Comparison of ENCODE assay signal across 27 cellular contexts in genomic region chr1:5578690-5579089, GRCh38.
"Had no signal": no experiment of that assay in that cellular context is flagged by ENCODE, and none has a peak within 500 bp of the region (broad histone marks: within the 10 kb centered on the region; RNA-seq: fewer than 3 reads in every experiment).

No MANE protein-coding gene starts in this region.

- H3K36me3 Mint-ChIP-seq: natural killer cell; neural progenitor cell; stimulated activated effector memory CD8-positive, alpha-beta T cell treated with anti-CD3 and anti-CD28 coated beads, Interleukin-12 subunit alpha, Interleukin-12 subunit beta, amount 100 ng/mL, for 72 hours; stimulated activated naive B cell treated with anti-CD40 and anti-IgM and Interleukin-4, amounts not matched to agents 10 μg/mL and 1 μg/mL and 100 μg/mL, for 72 hours had no signal

- H3K36me3 ChIP-seq: neural progenitor cell, ovary, right lobe of liver, sigmoid colon, suprapubic skin, tibial artery, transverse colon, upper lobe of left lung, vagina had no signal

- ATAC-seq: natural killer cell; psoas muscle; right cardiac atrium; right lobe of liver; stimulated activated naive B cell treated with anti-CD40 and anti-IgM and Interleukin-4, amounts not matched to agents 10 μg/mL and 1 μg/mL and 100 μg/mL, for 72 hours had no signal

- H3K4me1 ChIP-seq: neural progenitor cell, parathyroid adenoma, psoas muscle, right lobe of liver, sigmoid colon, suprapubic skin, testis, tibial artery, transverse colon, upper lobe of left lung, vagina had no signal

- H3K9me3 ChIP-seq: ovary, psoas muscle, right lobe of liver, sigmoid colon, suprapubic skin, testis, tibial artery, transverse colon, upper lobe of left lung, vagina had no signal

- H3K9me3 Mint-ChIP-seq: natural killer cell; nephron; neural progenitor cell; stimulated activated effector memory CD8-positive, alpha-beta T cell treated with anti-CD3 and anti-CD28 coated beads, Interleukin-12 subunit alpha, Interleukin-12 subunit beta, amount 100 ng/mL, for 72 hours; stimulated activated naive B cell treated with anti-CD40 and anti-IgM and Interleukin-4, amounts not matched to agents 10 μg/mL and 1 μg/mL and 100 μg/mL, for 72 hours; stimulated activated naive CD8-positive, alpha-beta T cell treated with anti-CD3 and anti-CD28 coated beads, Interleukin-15, Interleukin-2, amounts not matched to agents 100 ng/mL and 50 ng/mL, for 24 hours had no signal

- H3K9ac ChIP-seq: neural progenitor cell, parathyroid adenoma had no signal

- H3K4me3 ChIP-seq: neural progenitor cell, ovary, psoas muscle, right lobe of liver, sigmoid colon, suprapubic skin, testis, tibial artery, transverse colon, upper lobe of left lung, vagina had no signal

- DNase-seq: natural killer cell; occipital lobe; ovary; psoas muscle; right cardiac atrium; right lobe of liver; sigmoid colon; small intestine; stimulated activated CD4-positive, alpha-beta T cell treated with anti-CD3 and anti-CD28 coated beads, Interleukin-15, amount 100 ng/mL, for 24 hours; stimulated activated CD4-positive, alpha-beta T cell treated with anti-CD3 and anti-CD28 coated beads, Interleukin-2, amount 100 ng/mL, for 24 hours; stimulated activated CD4-positive, alpha-beta T cell treated with anti-CD3 and anti-CD28 coated beads, Interleukin-2, amount 100 ng/mL, for 48 hours; stimulated activated CD4-positive, alpha-beta T cell treated with anti-CD3 and anti-CD28 coated beads, Interleukin-4, amount 100 ng/mL, for 24 hours; stimulated activated naive B cell treated with anti-CD40 and anti-IgM and Interleukin-4, amounts not matched to agents 10 μg/mL and 1 μg/mL and 100 μg/mL, for 72 hours; stimulated activated naive CD4-positive, alpha-beta T cell treated with Interleukin-2 at 50 U/mL for 16 hours; substantia nigra; testis; tibial artery; transverse colon; upper lobe of left lung had no signal

- H3K4me3 Mint-ChIP-seq: natural killer cell; nephron; neural progenitor cell; stimulated activated effector memory CD8-positive, alpha-beta T cell treated with anti-CD3 and anti-CD28 coated beads, Interleukin-12 subunit alpha, Interleukin-12 subunit beta, amount 100 ng/mL, for 72 hours; stimulated activated naive B cell treated with anti-CD40 and anti-IgM and Interleukin-4, amounts not matched to agents 10 μg/mL and 1 μg/mL and 100 μg/mL, for 72 hours; stimulated activated naive CD8-positive, alpha-beta T cell treated with anti-CD3 and anti-CD28 coated beads, Interleukin-15, Interleukin-2, amounts not matched to agents 100 ng/mL and 50 ng/mL, for 24 hours had no signal

- H3K4me1 Mint-ChIP-seq: natural killer cell; neural progenitor cell; stimulated activated naive B cell treated with anti-CD40 and anti-IgM and Interleukin-4, amounts not matched to agents 10 μg/mL and 1 μg/mL and 100 μg/mL, for 72 hours had no signal

- H3K27me3 ChIP-seq: neural progenitor cell, ovary, right lobe of liver, testis, transverse colon, upper lobe of left lung, vagina had no signal

- H3K27ac ChIP-seq: neural progenitor cell, ovary, parathyroid adenoma, psoas muscle, right lobe of liver, sigmoid colon, suprapubic skin, testis, tibial artery, transverse colon, upper lobe of left lung, vagina had no signal

- H3K27ac Mint-ChIP-seq: natural killer cell; nephron; neural progenitor cell; progenitor cell of endocrine pancreas; stimulated activated effector memory CD8-positive, alpha-beta T cell treated with anti-CD3 and anti-CD28 coated beads, Interleukin-12 subunit alpha, Interleukin-12 subunit beta, amount 100 ng/mL, for 72 hours; stimulated activated naive B cell treated with anti-CD40 and anti-IgM and Interleukin-4, amounts not matched to agents 10 μg/mL and 1 μg/mL and 100 μg/mL, for 72 hours; stimulated activated naive CD8-positive, alpha-beta T cell treated with anti-CD3 and anti-CD28 coated beads, Interleukin-15, Interleukin-2, amounts not matched to agents 100 ng/mL and 50 ng/mL, for 24 hours had no signal
